In genomic region chr6:130889423-130889822, GRCh38 we compare ENCODE assay signal across 20 cellular contexts.
DNase-seq lines count a peak whose midpoint lies in the region; ATAC-seq, FAIRE-seq and TF ChIP-seq lines count a peak whose summit lies in the region.
"Had no signal": no experiment of that assay in that cellular context is flagged by ENCODE, and none has a peak within 500 bp of the region (broad histone marks: within the 10 kb centered on the region; RNA-seq: fewer than 3 reads in every experiment).

No MANE protein-coding gene starts in this region.

- H2AFZ ChIP-seq in HepG2 (ENCODE audit: low read length): no peak overlapping the region
- H2AFZ ChIP-seq: GM23338 had no signal

- peaks cover 5% of the 10 kb centered on the region; the same call in 1 of the 2 replicates for H3K4me1 ChIP-seq in HepG2 (ENCODE audit: insufficient read depth, low read length)
- H3K4me1 ChIP-seq in right lobe of liver: peaks cover 0 to 4% (median 0%) of the 10 kb centered on the region in 4 donors
- H3K4me1 ChIP-seq: Caco-2 had no signal

- H3K27me3 Mint-ChIP-seq in CD4-positive, alpha-beta T cell: no peaks in the 10 kb centered on the region

- TF ChIP-seq POLR2A in HepG2 (IDR thresholded peaks at IDR 0.05; ENCODE audit: insufficient read depth in 1 of 2, low read depth in 2 of 2, low read length in 2 of 2): no peak
- TF ChIP-seq POLR2A in right lobe of liver (IDR thresholded peaks at IDR 0.05): no peak

- CTCF ChIA-PET in HepG2 (lab: Yijun Ruan, JAX; ENCODE audit: low intra/inter-chr PET ratio, low total read pairs): interaction anchor here (6.2 kb wide), 1 partner anchor 227 kb away, joined by 114 read pairs; no protein-coding TSS in a partner anchor
- CTCF ChIA-PET in CD4-positive, alpha-beta T cell (lab: Charles Lee): interaction anchor here (1.0 kb wide), 1 partner anchor 739 kb away, joined by 3 read pairs; no protein-coding TSS in a partner anchor

- BruUV-seq in HepG2 (replicated peaks; lab: Mats Ljungman, UMichigan): no TSS peak

- in situ Hi-C loops in HepG2 (cut with HindIII; ENCODE audit: extremely low pct_ligation_motif_present, low pct_unique_long_range_greater_than_20kb): loop anchor here (5.0 to 10.0 kb wide), 2 partner anchors 228 to 645 kb away; no protein-coding TSS in a partner anchor

- no peak for TF ChIP-seq CTCF in HepG2 (CRISPR knock-in tag; IDR thresholded peaks at IDR 0.05)
- no peak for TF ChIP-seq CTCF in right lobe of liver (IDR thresholded peaks at IDR 0.05)
- no peak for TF ChIP-seq CTCF in CD4-positive, alpha-beta T cell (IDR thresholded peaks at IDR 0.05)

- intact Hi-C loops in HepG2 (cut with micrococcal nuclease; ENCODE audit: unreplicated experiment) (loop anchor here (5.0 to 10.0 kb wide), 2 partner anchors 43 to 305 kb away; no protein-coding TSS in a partner anchor), right lobe of liver (cut with DNase I) (loop anchor here (5.0 to 10.0 kb wide), 2 partner anchors 225 to 233 kb away; no protein-coding TSS in a partner anchor)
- intact Hi-C loops in CD4-positive, alpha-beta T cell (cut with DNase I, micrococcal nuclease): loop anchor here (5.0 to 10.0 kb wide), 5 partner anchors 293 to 1595 kb away; no protein-coding TSS in a partner anchor

- POLR2A ChIA-PET in HepG2 (lab: Yijun Ruan, JAX): no interaction called here
- POLR2A ChIA-PET in CD4-positive, alpha-beta T cell (lab: Charles Lee): no interaction called here

- no peak overlapping the region for H3K9ac ChIP-seq in HepG2 (ENCODE audit: insufficient read depth, low read depth, low read length)
- no peak overlapping the region for H3K9ac ChIP-seq in SK-N-MC (ENCODE audit: insufficient read length)

- no peaks in the 10 kb centered on the region for H3K79me2 ChIP-seq in HepG2 (ENCODE audit: insufficient read depth, low read length)

- H3K9me3 ChIP-seq in HepG2 (ENCODE audit: low read length) (no peaks in the 10 kb centered on the region), right lobe of liver (no peaks in the 10 kb centered on the region), SK-N-MC (ENCODE audit: low read depth, low read length) (no peaks in the 10 kb centered on the region)
- no peaks in the 10 kb centered on the region for H3K9me3 ChIP-seq in CD4-positive, alpha-beta T cell (ENCODE audit: control insufficient read depth, low read length)
- H3K9me3 ChIP-seq: Caco-2 had no signal

- TF ChIP-seq RAD21 in HepG2 (CRISPR knock-in tag; IDR thresholded peaks at IDR 0.05): no peak

- no peak for ATAC-seq in HepG2
- no peak for ATAC-seq in right lobe of liver
- no peak for ATAC-seq in CD4-positive, alpha-beta T cell (ENCODE audit: poor library complexity)
- ATAC-seq in GM18873 (IDR thresholded peaks at IDR 0.05; ENCODE audit: low FRiP score, unreplicated experiment): no peak
- ATAC-seq in GM21619 (IDR thresholded peaks at IDR 0.05; ENCODE audit: unreplicated experiment): no peak
- ATAC-seq: CD8-positive, alpha-beta T cell; GM12878; GM23338; HCT116 had no signal

- no peak overlapping the region for H3K4me3 ChIP-seq in HepG2 (replicated peaks in 1 of 3; ENCODE audit: insufficient read depth in 1 of 3, low read depth in 2 of 3, low read length in 3 of 3)
- no peak overlapping the region for H3K4me3 ChIP-seq in right lobe of liver
- H3K4me3 ChIP-seq in SK-N-MC: no peak overlapping the region
- H3K4me3 ChIP-seq: GM12878, GM23338 had no signal

- H3K36me3 ChIP-seq in HepG2 (replicated peaks in 1 of 2; ENCODE audit: control insufficient read depth in 1 of 2, insufficient read depth in 2 of 2, low read length in 2 of 2) (peaks cover 17 to 48% of the 10 kb centered on the region in 2 experiments), right lobe of liver (peaks cover 0 to 4% (median 0%) of the 10 kb centered on the region in 4 donors), SK-N-MC (ENCODE audit: insufficient read depth, low read length) (peaks cover 50% of the 10 kb centered on the region)

- DNase-seq in HepG2 (ENCODE audit: low spot score) (no peak), right lobe of liver (no peak), SK-N-MC (ENCODE audit: low read depth, low spot score) (no peak), DMS 273 treated with DMSO at 0.1 percent for 48 hours (lab: John Stamatoyannopoulos, UW) (no peak)
- DNase-seq in CD4-positive, alpha-beta T cell: no peak
- DNase-seq: C1 segment of cervical spinal cord; Caco-2; CD8-positive, alpha-beta T cell; DMS79; EL; GDM1; H9 had no signal

- no peak overlapping the region for H3K27ac Mint-ChIP-seq in CD4-positive, alpha-beta T cell
- H3K27ac Mint-ChIP-seq: CD8-positive, alpha-beta T cell; GM23338; H9 had no signal

- H3K9me3 Mint-ChIP-seq in CD4-positive, alpha-beta T cell: no peaks in the 10 kb centered on the region
- H3K9me3 Mint-ChIP-seq: CD8-positive, alpha-beta T cell; GM23338; H9 had no signal

- no peaks in the 10 kb centered on the region for H4K20me1 ChIP-seq in HepG2 (ENCODE audit: insufficient read depth, low read length)

- FAIRE-seq in HepG2 (lab: Jason Lieb, UNC) (peak; percentile 12), endometrium (lab: Jason Lieb, UNC) (peak; percentile 50)
- FAIRE-seq: GM12878, GM19239 had no signal

- no peak for TF ChIP-seq EP300 in HepG2 (IDR thresholded peaks at IDR 0.05; ENCODE audit: low read depth in 2 of 2, low read length in 2 of 2)
- TF ChIP-seq EP300 in HepG2 (CRISPR knock-in tag; IDR thresholded peaks at IDR 0.05; ENCODE audit: borderline replicate concordance): no peak

- H3K27me3 ChIP-seq in HepG2 (ENCODE audit: control insufficient read depth in 1 of 2, insufficient read depth in 2 of 2, low read length in 2 of 2): no peaks in the 10 kb centered on the region
- H3K27me3 ChIP-seq in right lobe of liver: no peaks in the 10 kb centered on the region
- H3K27me3 ChIP-seq in CD4-positive, alpha-beta T cell (ENCODE audit: control insufficient read depth, insufficient read depth, low read length): no peaks in the 10 kb centered on the region

- H3K4me1 Mint-ChIP-seq in CD4-positive, alpha-beta T cell (ENCODE audit: low read depth): no peaks in the 10 kb centered on the region
- H3K4me1 Mint-ChIP-seq: H9 had no signal

- H3K27ac ChIP-seq in HepG2 (ENCODE audit: extremely low read length, insufficient read depth, low read length) (no peak overlapping the region), right lobe of liver (no peak overlapping the region), SK-N-MC (0 out of 2 replicates have a peak overlapping the region, but pooled peaks have one; percentile 4)
- no peak overlapping the region for H3K27ac ChIP-seq in CD4-positive, alpha-beta T cell (ENCODE audit: low read depth, low read length)
- H3K27ac ChIP-seq: 22Rv1 had no signal

- no peak overlapping the region for H3K4me3 Mint-ChIP-seq in CD4-positive, alpha-beta T cell
- H3K4me3 Mint-ChIP-seq: CD8-positive, alpha-beta T cell; GM23338; H9 had no signal

- H3K4me2 ChIP-seq in HepG2 (ENCODE audit: low read depth, low read length): no peak overlapping the region
- H3K4me2 ChIP-seq: GM23338 had no signal

- H3K36me3 Mint-ChIP-seq in CD4-positive, alpha-beta T cell (ENCODE audit: low read depth): no peaks in the 10 kb centered on the region

- WGBS in HepG2 (ENCODE audit: low lambda C conversion rate): over 99% methylated on average over 2 of the region's 2 CpGs
- 90% methylated on average over 2 of the region's 2 CpGs for WGBS in right lobe of liver (ENCODE audit: insufficient coverage, low coverage, low lambda C conversion rate, missing lambda C conversion rate)

TF ChIP-seq in HepG2, 621 proteins besides CTCF, POLR2A, EP300 and RAD21:
- TF ChIP-seq ZNF703 (CRISPR knock-in tag; IDR thresholded peaks at IDR 0.05; ENCODE audit: borderline replicate concordance) (no peak), MAFK (conservative IDR thresholded peaks at IDR 0.05 in 1 of 2, IDR thresholded peaks at IDR 0.05 in 1 of 2; ENCODE audit: low read length in 2 of 2) (peak; percentile 80 to 84), BCLAF1 (IDR thresholded peaks at IDR 0.05) (no peak), CHCHD3 (CRISPR knock-in tag; IDR thresholded peaks at IDR 0.05) (no peak), ISX (CRISPR knock-in tag; conservative IDR thresholded peaks at IDR 0.05) (no peak), CC2D1A (CRISPR knock-in tag; IDR thresholded peaks at IDR 0.05) (no peak), MAFF (IDR thresholded peaks at IDR 0.05; ENCODE audit: low read depth, low read length) (peak; percentile 71; the same call in 1 of the 2 replicates)
